In the genomic region with DNA sequence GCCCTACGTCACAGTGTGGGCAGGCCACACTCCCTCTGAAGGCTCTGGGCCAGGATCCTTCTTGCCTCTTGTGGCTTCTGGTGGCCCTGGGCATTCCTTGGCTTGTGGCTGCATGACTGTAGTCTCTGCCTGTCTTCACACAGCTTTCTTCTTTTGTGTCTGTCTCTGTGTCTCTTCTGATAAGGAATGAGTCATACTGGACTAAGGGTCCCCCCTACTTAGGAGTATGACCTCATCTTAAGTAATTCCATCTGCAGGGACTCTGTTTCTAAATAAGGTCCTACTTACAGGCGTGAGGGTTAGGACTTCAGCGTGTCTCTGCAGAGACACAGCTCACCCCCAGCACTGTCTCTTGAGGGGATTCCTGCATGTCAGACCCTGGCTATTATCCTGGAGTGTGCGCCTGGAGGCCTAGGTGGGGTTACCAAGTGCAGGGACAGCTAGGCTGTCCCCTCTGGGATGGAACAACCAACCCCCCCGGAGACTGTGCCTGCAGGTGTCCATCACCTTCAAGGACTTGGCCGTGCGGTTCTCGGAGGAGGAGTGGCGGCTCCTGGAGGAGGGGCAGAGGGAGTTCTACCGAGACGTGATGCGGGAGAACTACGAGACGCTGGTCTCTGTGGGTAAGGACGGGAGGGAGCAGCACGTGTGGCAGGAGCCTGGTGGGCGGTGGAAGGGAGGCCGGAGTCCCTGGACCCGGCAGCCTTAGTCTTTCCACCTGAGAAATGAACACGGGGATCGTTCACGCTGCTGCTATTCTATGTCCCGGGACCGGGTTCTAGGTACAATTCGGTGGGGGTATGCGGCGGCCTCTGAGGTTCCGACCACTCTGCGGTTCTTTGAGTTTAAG, we compare ENCODE assay signal across 1 cellular context.
TF ChIP-seq lines count a peak whose summit lies in the region.

No MANE protein-coding gene starts in this region.

TF ChIP-seq in K562, 482 proteins besides CTCF, POLR2A, EP300 and RAD21 (continued from another document and continues in another):
- TF ChIP-seq, protein P1, sequence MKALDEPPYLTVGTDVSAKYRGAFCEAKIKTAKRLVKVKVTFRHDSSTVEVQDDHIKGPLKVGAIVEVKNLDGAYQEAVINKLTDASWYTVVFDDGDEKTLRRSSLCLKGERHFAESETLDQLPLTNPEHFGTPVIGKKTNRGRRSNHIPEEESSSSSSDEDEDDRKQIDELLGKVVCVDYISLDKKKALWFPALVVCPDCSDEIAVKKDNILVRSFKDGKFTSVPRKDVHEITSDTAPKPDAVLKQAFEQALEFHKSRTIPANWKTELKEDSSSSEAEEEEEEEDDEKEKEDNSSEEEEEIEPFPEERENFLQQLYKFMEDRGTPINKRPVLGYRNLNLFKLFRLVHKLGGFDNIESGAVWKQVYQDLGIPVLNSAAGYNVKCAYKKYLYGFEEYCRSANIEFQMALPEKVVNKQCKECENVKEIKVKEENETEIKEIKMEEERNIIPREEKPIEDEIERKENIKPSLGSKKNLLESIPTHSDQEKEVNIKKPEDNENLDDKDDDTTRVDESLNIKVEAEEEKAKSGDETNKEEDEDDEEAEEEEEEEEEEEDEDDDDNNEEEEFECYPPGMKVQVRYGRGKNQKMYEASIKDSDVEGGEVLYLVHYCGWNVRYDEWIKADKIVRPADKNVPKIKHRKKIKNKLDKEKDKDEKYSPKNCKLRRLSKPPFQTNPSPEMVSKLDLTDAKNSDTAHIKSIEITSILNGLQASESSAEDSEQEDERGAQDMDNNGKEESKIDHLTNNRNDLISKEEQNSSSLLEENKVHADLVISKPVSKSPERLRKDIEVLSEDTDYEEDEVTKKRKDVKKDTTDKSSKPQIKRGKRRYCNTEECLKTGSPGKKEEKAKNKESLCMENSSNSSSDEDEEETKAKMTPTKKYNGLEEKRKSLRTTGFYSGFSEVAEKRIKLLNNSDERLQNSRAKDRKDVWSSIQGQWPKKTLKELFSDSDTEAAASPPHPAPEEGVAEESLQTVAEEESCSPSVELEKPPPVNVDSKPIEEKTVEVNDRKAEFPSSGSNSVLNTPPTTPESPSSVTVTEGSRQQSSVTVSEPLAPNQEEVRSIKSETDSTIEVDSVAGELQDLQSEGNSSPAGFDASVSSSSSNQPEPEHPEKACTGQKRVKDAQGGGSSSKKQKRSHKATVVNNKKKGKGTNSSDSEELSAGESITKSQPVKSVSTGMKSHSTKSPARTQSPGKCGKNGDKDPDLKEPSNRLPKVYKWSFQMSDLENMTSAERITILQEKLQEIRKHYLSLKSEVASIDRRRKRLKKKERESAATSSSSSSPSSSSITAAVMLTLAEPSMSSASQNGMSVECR (CRISPR knock-in tag; IDR thresholded peaks at IDR 0.05): peak; percentile 60; the same call in 1 of the 2 replicates
- TF ChIP-seq CBX8 (IDR thresholded peaks at IDR 0.05; ENCODE audit: borderline replicate concordance, extremely low read depth, low read depth, low read length, poor library complexity, severe bottlenecking) (no peak), ZEB2 (IDR thresholded peaks at IDR 0.05) (peak; percentile 90), PRMT5 (CRISPR knock-in tag; IDR thresholded peaks at IDR 0.05) (no peak), SIX5 (IDR thresholded peaks at IDR 0.05; ENCODE audit: borderline replicate concordance in 1 of 2, insufficient read depth in 1 of 2, low read depth in 1 of 2, low read length in 2 of 2) (no peak), MTF1 (CRISPR knock-in tag; IDR thresholded peaks at IDR 0.05; ENCODE audit: borderline replicate concordance) (no peak), POLR2B (IDR thresholded peaks at IDR 0.05; ENCODE audit: low read depth, partially characterized antibody) (no peak), GATAD2A (IDR thresholded peaks at IDR 0.05) (peak; percentile 94; the same call in 1 of the 2 replicates), ZNF232 (CRISPR knock-in tag; IDR thresholded peaks at IDR 0.05) (no peak; the same call in 1 of the 2 replicates), RBM34 (IDR thresholded peaks at IDR 0.05; ENCODE audit: borderline replicate concordance, insufficient read depth, low read length) (no peak), ZNF766 (CRISPR knock-in tag; conservative IDR thresholded peaks at IDR 0.05) (0 out of 2 replicates have a peak, but pooled peaks have one; percentile 21), NCOA1 (IDR thresholded peaks at IDR 0.05; ENCODE audit: low read depth) (peak; percentile 82), MED1 (CRISPR knock-in tag; IDR thresholded peaks at IDR 0.05; ENCODE audit: borderline replicate concordance) (no peak), CSDE1 (IDR thresholded peaks at IDR 0.05) (no peak), ZFP30 (CRISPR knock-in tag; IDR thresholded peaks at IDR 0.05; ENCODE audit: borderline replicate concordance) (no peak), PURB (CRISPR knock-in tag; IDR thresholded peaks at IDR 0.05; ENCODE audit: low read depth) (no peak), KLF6 (CRISPR knock-in tag; IDR thresholded peaks at IDR 0.05; ENCODE audit: borderline replicate concordance) (no peak), ETV6 (IDR thresholded peaks at IDR 0.05; ENCODE audit: borderline replicate concordance in 1 of 2, low read depth in 2 of 2, low read length in 1 of 2) (no peak; a peak in 1 of 4 replicates), ETV6 (CRISPR knock-in tag; IDR thresholded peaks at IDR 0.05; ENCODE audit: borderline replicate concordance) (no peak), NFIC (IDR thresholded peaks at IDR 0.05) (peak; percentile 88), NUFIP1 (IDR thresholded peaks at IDR 0.05; ENCODE audit: partially characterized antibody) (no peak), MXI1 (IDR thresholded peaks at IDR 0.05; ENCODE audit: low read depth, low read length) (0 out of 2 replicates have a peak, but pooled peaks have one; percentile 13), MTA2 (IDR thresholded peaks at IDR 0.05; ENCODE audit: low read depth) (peak; percentile 83), ETV1 (tag; conservative IDR thresholded peaks at IDR 0.05; ENCODE audit: low read depth) (no peak), BCOR (IDR thresholded peaks at IDR 0.05) (peak; percentile 95), NFRKB (IDR thresholded peaks at IDR 0.05; ENCODE audit: low read depth) (peak; percentile 50; the same call in 1 of the 2 replicates), FOXK2 (conservative IDR thresholded peaks at IDR 0.05 in 1 of 2, IDR thresholded peaks at IDR 0.05 in 1 of 2; ENCODE audit: low read depth in 2 of 2) (peak; percentile 71 to 81; a peak in 3 of 4 replicates), WHSC1 (IDR thresholded peaks at IDR 0.05; ENCODE audit: low read length) (peak; percentile 74), ZNF324 (CRISPR knock-in tag; IDR thresholded peaks at IDR 0.05) (no peak), ZNF146 (CRISPR knock-in tag; IDR thresholded peaks at IDR 0.05; ENCODE audit: unreplicated experiment) (no peak), ARNT (IDR thresholded peaks at IDR 0.05) (peak; percentile 94 to 97; a peak in 3 of 4 replicates), HCFC1 (IDR thresholded peaks at IDR 0.05; ENCODE audit: low read depth, low read length) (peak; percentile 42; the same call in 1 of the 2 replicates), STAT5B (CRISPR knock-in tag; IDR thresholded peaks at IDR 0.05) (no peak), XRCC4 (IDR thresholded peaks at IDR 0.05; ENCODE audit: extremely low read depth, insufficient read depth, insufficient read length) (no peak), SNIP1 (IDR thresholded peaks at IDR 0.05; ENCODE audit: low read depth) (no peak), ZNF707 (CRISPR knock-in tag; conservative IDR thresholded peaks at IDR 0.05) (no peak), ZBED1 (IDR thresholded peaks at IDR 0.05) (peak; percentile 63; the same call in 1 of the 2 replicates), NEUROD1 (IDR thresholded peaks at IDR 0.05; ENCODE audit: borderline replicate concordance, low read depth, low read length, partially characterized antibody) (peak; percentile 90), RBM15 (IDR thresholded peaks at IDR 0.05; ENCODE audit: insufficient read depth, low read length) (no peak), SMAD4 (CRISPR knock-in tag; conservative IDR thresholded peaks at IDR 0.05) (peak; percentile 97), YY1 (IDR thresholded peaks at IDR 0.05; ENCODE audit: borderline replicate concordance in 1 of 3, control insufficient read depth in 1 of 3, extremely low read depth in 1 of 3, insufficient read depth in 3 of 3, insufficient read length in 1 of 3, insufficient replicate concordance in 2 of 3, low read depth in 1 of 3, low read length in 2 of 3) (no peak), ERF (CRISPR knock-in tag; IDR thresholded peaks at IDR 0.05) (no peak), DIDO1 (tag; IDR thresholded peaks at IDR 0.05; ENCODE audit: low read depth) (no peak), NCOA6 (IDR thresholded peaks at IDR 0.05) (no peak), ZNF561 (CRISPR knock-in tag; conservative IDR thresholded peaks at IDR 0.05) (no peak)
- TF ChIP-seq, protein P2, sequence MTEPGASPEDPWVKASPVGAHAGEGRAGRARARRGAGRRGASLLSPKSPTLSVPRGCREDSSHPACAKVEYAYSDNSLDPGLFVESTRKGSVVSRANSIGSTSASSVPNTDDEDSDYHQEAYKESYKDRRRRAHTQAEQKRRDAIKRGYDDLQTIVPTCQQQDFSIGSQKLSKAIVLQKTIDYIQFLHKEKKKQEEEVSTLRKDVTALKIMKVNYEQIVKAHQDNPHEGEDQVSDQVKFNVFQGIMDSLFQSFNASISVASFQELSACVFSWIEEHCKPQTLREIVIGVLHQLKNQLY (CRISPR knock-in tag; conservative IDR thresholded peaks at IDR 0.05): no peak
- TF ChIP-seq, protein P3, sequence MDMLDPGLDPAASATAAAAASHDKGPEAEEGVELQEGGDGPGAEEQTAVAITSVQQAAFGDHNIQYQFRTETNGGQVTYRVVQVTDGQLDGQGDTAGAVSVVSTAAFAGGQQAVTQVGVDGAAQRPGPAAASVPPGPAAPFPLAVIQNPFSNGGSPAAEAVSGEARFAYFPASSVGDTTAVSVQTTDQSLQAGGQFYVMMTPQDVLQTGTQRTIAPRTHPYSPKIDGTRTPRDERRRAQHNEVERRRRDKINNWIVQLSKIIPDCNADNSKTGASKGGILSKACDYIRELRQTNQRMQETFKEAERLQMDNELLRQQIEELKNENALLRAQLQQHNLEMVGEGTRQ (CRISPR knock-in tag; IDR thresholded peaks at IDR 0.05): no peak
- TF ChIP-seq, protein P4, sequence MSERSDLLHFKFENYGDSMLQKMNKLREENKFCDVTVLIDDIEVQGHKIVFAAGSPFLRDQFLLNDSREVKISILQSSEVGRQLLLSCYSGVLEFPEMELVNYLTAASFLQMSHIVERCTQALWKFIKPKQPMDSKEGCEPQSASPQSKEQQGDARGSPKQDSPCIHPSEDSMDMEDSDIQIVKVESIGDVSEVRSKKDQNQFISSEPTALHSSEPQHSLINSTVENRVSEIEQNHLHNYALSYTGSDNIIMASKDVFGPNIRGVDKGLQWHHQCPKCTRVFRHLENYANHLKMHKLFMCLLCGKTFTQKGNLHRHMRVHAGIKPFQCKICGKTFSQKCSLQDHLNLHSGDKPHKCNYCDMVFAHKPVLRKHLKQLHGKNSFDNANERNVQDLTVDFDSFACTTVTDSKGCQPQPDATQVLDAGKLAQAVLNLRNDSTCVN (CRISPR knock-in tag; IDR thresholded peaks at IDR 0.05): no peak
- TF ChIP-seq, protein P5, sequence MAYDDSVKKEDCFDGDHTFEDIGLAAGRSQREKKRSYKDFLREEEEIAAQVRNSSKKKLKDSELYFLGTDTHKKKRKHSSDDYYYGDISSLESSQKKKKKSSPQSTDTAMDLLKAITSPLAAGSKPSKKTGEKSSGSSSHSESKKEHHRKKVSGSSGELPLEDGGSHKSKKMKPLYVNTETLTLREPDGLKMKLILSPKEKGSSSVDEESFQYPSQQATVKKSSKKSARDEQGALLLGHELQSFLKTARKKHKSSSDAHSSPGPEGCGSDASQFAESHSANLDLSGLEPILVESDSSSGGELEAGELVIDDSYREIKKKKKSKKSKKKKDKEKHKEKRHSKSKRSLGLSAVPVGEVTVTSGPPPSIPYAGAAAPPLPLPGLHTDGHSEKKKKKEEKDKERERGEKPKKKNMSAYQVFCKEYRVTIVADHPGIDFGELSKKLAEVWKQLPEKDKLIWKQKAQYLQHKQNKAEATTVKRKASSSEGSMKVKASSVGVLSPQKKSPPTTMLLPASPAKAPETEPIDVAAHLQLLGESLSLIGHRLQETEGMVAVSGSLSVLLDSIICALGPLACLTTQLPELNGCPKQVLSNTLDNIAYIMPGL (CRISPR knock-in tag; IDR thresholded peaks at IDR 0.05): no peak
- TF ChIP-seq, protein P6, sequence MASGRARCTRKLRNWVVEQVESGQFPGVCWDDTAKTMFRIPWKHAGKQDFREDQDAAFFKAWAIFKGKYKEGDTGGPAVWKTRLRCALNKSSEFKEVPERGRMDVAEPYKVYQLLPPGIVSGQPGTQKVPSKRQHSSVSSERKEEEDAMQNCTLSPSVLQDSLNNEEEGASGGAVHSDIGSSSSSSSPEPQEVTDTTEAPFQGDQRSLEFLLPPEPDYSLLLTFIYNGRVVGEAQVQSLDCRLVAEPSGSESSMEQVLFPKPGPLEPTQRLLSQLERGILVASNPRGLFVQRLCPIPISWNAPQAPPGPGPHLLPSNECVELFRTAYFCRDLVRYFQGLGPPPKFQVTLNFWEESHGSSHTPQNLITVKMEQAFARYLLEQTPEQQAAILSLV (tag; IDR thresholded peaks at IDR 0.05): no peak
- TF ChIP-seq, protein P7, sequence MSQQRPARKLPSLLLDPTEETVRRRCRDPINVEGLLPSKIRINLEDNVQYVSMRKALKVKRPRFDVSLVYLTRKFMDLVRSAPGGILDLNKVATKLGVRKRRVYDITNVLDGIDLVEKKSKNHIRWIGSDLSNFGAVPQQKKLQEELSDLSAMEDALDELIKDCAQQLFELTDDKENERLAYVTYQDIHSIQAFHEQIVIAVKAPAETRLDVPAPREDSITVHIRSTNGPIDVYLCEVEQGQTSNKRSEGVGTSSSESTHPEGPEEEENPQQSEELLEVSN (IDR thresholded peaks at IDR 0.05; ENCODE audit: borderline replicate concordance in 1 of 2, extremely low read depth in 1 of 2, insufficient read depth in 1 of 2, insufficient read length in 1 of 2, low read depth in 1 of 2, low read length in 1 of 2, poor library complexity in 1 of 2, severe bottlenecking in 1 of 2): no peak
